Comparison of ENCODE assay signal across 8 cellular contexts in the genomic region with DNA sequence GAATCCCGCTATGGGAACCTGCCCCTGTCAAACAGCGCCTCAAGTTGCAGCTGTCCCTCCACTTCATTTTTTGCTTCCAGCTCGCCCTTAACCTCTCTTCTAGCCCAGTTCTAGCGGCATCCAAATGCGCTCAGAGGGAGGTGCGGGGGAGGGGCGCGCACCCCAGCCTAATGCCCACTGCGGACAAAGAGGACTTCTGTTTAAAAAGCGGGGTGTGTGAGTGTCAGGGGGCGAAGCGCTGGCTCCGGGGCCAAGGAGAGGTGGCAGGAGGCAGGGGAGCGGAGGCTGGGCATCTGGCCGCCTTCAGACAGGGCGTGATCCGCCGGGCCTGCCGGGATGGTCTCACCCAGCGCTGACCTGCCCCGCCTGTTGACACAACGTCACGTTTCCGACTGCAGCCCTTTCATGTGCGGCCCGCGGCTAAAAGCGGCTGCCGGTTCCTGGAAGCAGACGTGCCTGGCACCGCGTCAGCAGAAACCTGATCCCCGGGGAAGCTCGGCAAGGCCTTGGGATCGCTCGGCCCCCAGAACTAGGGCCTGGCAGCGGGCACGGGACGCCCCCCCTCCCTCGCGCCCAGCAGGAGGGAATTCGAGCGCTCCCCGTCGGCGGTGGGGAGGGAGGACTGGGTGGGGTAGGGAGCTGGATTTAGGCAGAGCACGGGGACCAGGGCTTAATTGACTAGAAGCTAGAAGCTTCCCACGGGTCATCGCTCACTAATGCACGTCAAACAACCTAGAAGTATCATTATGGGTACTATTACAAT. TPM values are rescaled to one million over a fixed set of nuclear protein-coding genes. Genes with fewer than 3 reads are reported as not detected.
DNase-seq lines count a peak whose midpoint lies in the region; ATAC-seq, FAIRE-seq and TF ChIP-seq lines count a peak whose summit lies in the region.

No MANE protein-coding gene starts in this region.

- H3K9me2 ChIP-seq in MM.1S (replicated peaks; ENCODE audit: insufficient read depth, low read length) = no peaks in the 10 kb centered on the region

- TF ChIP-seq CTCF in GM10266 (IDR thresholded peaks at IDR 0.05; ENCODE audit: control insufficient read depth, insufficient read depth, low read depth, missing control alignments) = no peak
- no peak for TF ChIP-seq CTCF in MM.1S (IDR thresholded peaks at IDR 0.05; ENCODE audit: low read length)

- no peaks in the 10 kb centered on the region for H4K20me1 ChIP-seq in MM.1S (ENCODE audit: insufficient read depth, low read length)

- H2AFZ ChIP-seq in MM.1S (ENCODE audit: low read length) = peak overlapping the region; percentile 74

- peak overlapping the region; percentile 29; the same call in 1 of the 2 replicates for H3K27ac ChIP-seq in MM.1S (ENCODE audit: low read length)

- no peaks in the 10 kb centered on the region; the same call in 1 of the 2 replicates for H3K36me3 ChIP-seq in MM.1S (replicated peaks; ENCODE audit: insufficient read depth, low read length)

- no peaks in the 10 kb centered on the region for H3K27me3 ChIP-seq in MM.1S (replicated peaks; ENCODE audit: insufficient read depth, low read length)

- peak overlapping the region; percentile 64 for H3K4me2 ChIP-seq in MM.1S (ENCODE audit: low read depth, low read length)

- FAIRE-seq in urothelium cell line (lab: Jason Lieb, UNC) = peak; percentile 72

- intact Hi-C loops in left cardiac atrium (cut with DNase I) (loop anchor here (2.0 to 10.0 kb wide), 2 partner anchors 40 to 262 kb away; no protein-coding TSS in a partner anchor), posterior vena cava (cut with DNase I) (loop anchor here in 1 of 2 donors (10.0 kb wide), 1 partner anchor 272 kb away; no protein-coding TSS in a partner anchor)

- peak overlapping the region; percentile 61 for H3K4me3 ChIP-seq in MM.1S (ENCODE audit: low read length)

- H3K9me3 ChIP-seq in MM.1S (replicated peaks; ENCODE audit: insufficient read depth, low read length) = no peaks in the 10 kb centered on the region

- peak; percentile 88 to 89 for ATAC-seq in left cardiac atrium

- peaks cover 17% of the 10 kb centered on the region for H3K4me1 ChIP-seq in MM.1S (ENCODE audit: low read length)

- peak overlapping the region; percentile 47; the same call in 1 of the 2 replicates for H3K9ac ChIP-seq in MM.1S (ENCODE audit: low read length)

- peaks cover 20% of the 10 kb centered on the region for H3F3A ChIP-seq in MM.1S (ENCODE audit: insufficient read depth, low read length)

- H3K79me2 ChIP-seq in MM.1S (ENCODE audit: low read length) = peaks cover 3% of the 10 kb centered on the region; the same call in 1 of the 2 replicates

- DNase-seq in GM10266 (ENCODE audit: extremely low spot score) = peak; percentile 68
- DNase-seq in HCEC 1CT = peak; percentile 96
- DNase-seq in MM.1S = peak; percentile 78
- peak; percentile 79 to 96 for DNase-seq in SW 1271 (lab: John Stamatoyannopoulos, UW)
- peak; percentile 88 for DNase-seq in amniotic stem cell (lab: John Stamatoyannopoulos, UW)
- peak; percentile 99 for DNase-seq in left cardiac atrium
- peak; percentile 99 for DNase-seq in posterior vena cava (ENCODE audit: low spot score)
- peak; percentile 93 for DNase-seq in urothelium cell line (ENCODE audit: low spot score)

RNA-seq across cellular contexts. Expression of a gene that starts 7.6 kb away (rescaled TPM):
- total RNA-seq in left cardiac atrium (10 to 100 TPM; 31.1 to 85.6 TPM), posterior vena cava (10 to 100 TPM; 87.8 to 89.9 TPM)

Comparison
In these comparisons a context has a peak if more than half of its experiments do, and no peak if none do; other contexts are left out.
1. Peak in every context shown above with its lines: DNase-seq, ATAC-seq, H3K4me3 ChIP-seq and H3K27ac ChIP-seq.